Comparison of ENCODE assay signal across 10 cellular contexts in genomic region chr13:44768233-44768632, GRCh38.
DNase-seq lines count a peak whose midpoint lies in the region; ATAC-seq and TF ChIP-seq lines count a peak whose summit lies in the region.
"Had no signal": no experiment of that assay in that cellular context is flagged by ENCODE, and none has a peak within 500 bp of the region (broad histone marks: within the 10 kb centered on the region; RNA-seq: fewer than 3 reads in every experiment).

No MANE protein-coding gene starts in this region.

- H3K9ac ChIP-seq in colonic mucosa (ENCODE audit: low read depth in 2 of 2, low read length in 2 of 2) = no peak overlapping the region

- peak overlapping the region; percentile 85 for H3K27ac Mint-ChIP-seq in activated naive CD8-positive, alpha-beta T cell treated with anti-CD3 and anti-CD28 coated beads, Interleukin-2, amount 50 U/mL, for 24 hours
- H3K27ac Mint-ChIP-seq in stimulated activated naive CD8-positive, alpha-beta T cell treated with anti-CD3 and anti-CD28 coated beads, Interleukin-15, amount 100 ng/mL, for 72 hours = peak overlapping the region; percentile 37 to 70

- no peaks in the 10 kb centered on the region for H3K36me3 ChIP-seq in colonic mucosa
- H3K36me3 ChIP-seq: ovary had no signal

- no peaks in the 10 kb centered on the region for H3K36me3 Mint-ChIP-seq in activated naive CD8-positive, alpha-beta T cell treated with anti-CD3 and anti-CD28 coated beads, Interleukin-2, amount 50 U/mL, for 24 hours (ENCODE audit: low read depth)

- no peak overlapping the region for H3K4me3 ChIP-seq in colonic mucosa
- H3K4me3 ChIP-seq: ovary had no signal

- peaks cover 36% of the 10 kb centered on the region for H3K4me1 Mint-ChIP-seq in activated naive CD8-positive, alpha-beta T cell treated with anti-CD3 and anti-CD28 coated beads, Interleukin-2, amount 50 U/mL, for 24 hours
- peaks cover 35% of the 10 kb centered on the region for H3K4me1 Mint-ChIP-seq in stimulated activated naive CD8-positive, alpha-beta T cell treated with anti-CD3 and anti-CD28 coated beads, Interleukin-15, amount 100 ng/mL, for 72 hours

- peaks cover 10% of the 10 kb centered on the region for H3K4me1 ChIP-seq in colonic mucosa

- H3K27ac ChIP-seq in colonic mucosa = no peak overlapping the region
- H3K27ac ChIP-seq: ovary had no signal

- no peaks in the 10 kb centered on the region for H3K27me3 ChIP-seq in colonic mucosa
- H3K27me3 ChIP-seq: ovary had no signal

- no peak for TF ChIP-seq CTCF in colonic mucosa (IDR thresholded peaks at IDR 0.05)

- H3K9me3 ChIP-seq in colonic mucosa = no peaks in the 10 kb centered on the region
- H3K9me3 ChIP-seq: ovary had no signal

- peak; percentile 67 for ATAC-seq in HG03378 (IDR thresholded peaks at IDR 0.05; ENCODE audit: unreplicated experiment)
- ATAC-seq in activated naive CD8-positive, alpha-beta T cell treated with anti-CD3 and anti-CD28 coated beads, Interleukin-2, amount 50 U/mL, for 24 hours = peak; percentile 79
- ATAC-seq in stimulated activated naive CD8-positive, alpha-beta T cell treated with anti-CD3 and anti-CD28 coated beads, Interleukin-15, amount 100 ng/mL, for 72 hours = peak; percentile 92
- ATAC-seq in GM19035 (IDR thresholded peaks at IDR 0.05; ENCODE audit: unreplicated experiment) = no peak

- peaks cover 4% of the 10 kb centered on the region for H3K27me3 Mint-ChIP-seq in activated naive CD8-positive, alpha-beta T cell treated with anti-CD3 and anti-CD28 coated beads, Interleukin-2, amount 50 U/mL, for 24 hours
- H3K27me3 Mint-ChIP-seq in stimulated activated naive CD8-positive, alpha-beta T cell treated with anti-CD3 and anti-CD28 coated beads, Interleukin-15, amount 100 ng/mL, for 72 hours = peaks cover 13% of the 10 kb centered on the region

- DNase-seq in activated naive CD4-positive, alpha-beta T cell treated with Interleukin-2 at 50 U/mL for 16 hours = peak; percentile 41
- DNase-seq in activated naive CD4-positive, alpha-beta T cell treated with anti-CD3 and anti-CD28 coated beads, Interleukin-2, amount 50 U/mL, for 16 hours = no peak
- DNase-seq in activated naive CD8-positive, alpha-beta T cell treated with anti-CD3 and anti-CD28 coated beads, Interleukin-2, amount 50 U/mL, for 24 hours = peak; percentile 48
- peak; percentile 34 to 65 for DNase-seq in stimulated activated naive CD8-positive, alpha-beta T cell treated with anti-CD3 and anti-CD28 coated beads, Interleukin-15, amount 100 ng/mL, for 72 hours
- no peak for DNase-seq in epidermal melanocyte (ENCODE audit: insufficient read length, low spot score)
- DNase-seq in colonic mucosa = no peak
- DNase-seq: NCI-H510A treated with DMSO at 0.1 percent for 48 hours, ovary had no signal

- intact Hi-C loops in colonic mucosa (cut with DNase I) = no loop called here

- peak overlapping the region; percentile 35 for H3K4me3 Mint-ChIP-seq in activated naive CD8-positive, alpha-beta T cell treated with anti-CD3 and anti-CD28 coated beads, Interleukin-2, amount 50 U/mL, for 24 hours
- H3K4me3 Mint-ChIP-seq in stimulated activated naive CD8-positive, alpha-beta T cell treated with anti-CD3 and anti-CD28 coated beads, Interleukin-15, amount 100 ng/mL, for 72 hours = peak overlapping the region; percentile 0 to 53

- no peaks in the 10 kb centered on the region for H3K9me3 Mint-ChIP-seq in activated naive CD8-positive, alpha-beta T cell treated with anti-CD3 and anti-CD28 coated beads, Interleukin-2, amount 50 U/mL, for 24 hours
- no peaks in the 10 kb centered on the region for H3K9me3 Mint-ChIP-seq in stimulated activated naive CD8-positive, alpha-beta T cell treated with anti-CD3 and anti-CD28 coated beads, Interleukin-15, amount 100 ng/mL, for 72 hours

Comparison
In these comparisons a context has a peak if more than half of its experiments do, and no peak if none do; other contexts are left out.
1. DNase-seq: peak in activated naive CD4-positive, alpha-beta T cell treated with Interleukin-2 at 50 U/mL for 16 hours (single experiment), activated naive CD8-positive, alpha-beta T cell treated with anti-CD3 and anti-CD28 coated beads, Interleukin-2, amount 50 U/mL, for 24 hours (single experiment) and stimulated activated naive CD8-positive, alpha-beta T cell treated with anti-CD3 and anti-CD28 coated beads, Interleukin-15, amount 100 ng/mL, for 72 hours (2 of 2); none in activated naive CD4-positive, alpha-beta T cell treated with anti-CD3 and anti-CD28 coated beads, Interleukin-2, amount 50 U/mL, for 16 hours (single experiment), epidermal melanocyte (single experiment) and colonic mucosa (single experiment).